ENCODE assay signal across 8 cellular contexts in genomic region chr21:44892536-44893277, GRCh38. TPM values are rescaled to one million over a fixed set of nuclear protein-coding genes. Genes with fewer than 3 reads are reported as not detected.
DNase-seq lines count a peak whose midpoint lies in the region; ATAC-seq and TF ChIP-seq lines count a peak whose summit lies in the region.

No MANE protein-coding gene starts in this region.

- peak; percentile 86 for TF ChIP-seq CTCF in GM13977 (IDR thresholded peaks at IDR 0.05; ENCODE audit: extremely low read depth, insufficient read depth, missing control alignments)
- TF ChIP-seq CTCF in activated CD8-positive, alpha-beta T cell treated with anti-CD3 and anti-CD28 coated beads for 36 hours (IDR thresholded peaks at IDR 0.05) = peak; percentile 90

- no peak overlapping the region for H3K4me3 ChIP-seq in effector memory CD4-positive, alpha-beta T cell (ENCODE audit: insufficient read depth, low read depth, low read length, poor library complexity, severe bottlenecking)

- peak overlapping the region; percentile 21 for H3K27ac ChIP-seq in effector memory CD4-positive, alpha-beta T cell (ENCODE audit: insufficient read depth, low read length, poor library complexity, severe bottlenecking)

- in situ Hi-C loops in GM13977 (cut with MboI; ENCODE audit: low pct_unique_long_range_greater_than_20kb, low sequenced_read_pairs, unreplicated experiment) = no loop called here

- no peaks in the 10 kb centered on the region for H3K27me3 ChIP-seq in effector memory CD4-positive, alpha-beta T cell (replicated peaks; ENCODE audit: control insufficient read depth, insufficient read depth, low read length, poor library complexity, severe bottlenecking)

- H3K9me3 ChIP-seq in effector memory CD4-positive, alpha-beta T cell (ENCODE audit: control insufficient read depth, low read length) = no peaks in the 10 kb centered on the region

- CTCF ChIA-PET in activated CD8-positive, alpha-beta T cell treated with anti-CD3 and anti-CD28 coated beads for 36 hours (lab: Charles Lee) = interaction anchor here (0.7 to 7.3 kb wide), 14 partner anchors 8 to 245 kb away, joined by 3 to 83 read pairs (median 4); partner anchors contain the start of gene PTTG1IP

- H3K27ac Mint-ChIP-seq in activated CD8-positive, alpha-beta T cell treated with anti-CD3 and anti-CD28 coated beads for 36 hours = peak overlapping the region; percentile 42
- H3K27ac Mint-ChIP-seq in naive thymus-derived CD8-positive, alpha-beta T cell = peak overlapping the region; percentile 44 to 91 (median 79)

- no peaks in the 10 kb centered on the region for H3K27me3 Mint-ChIP-seq in activated CD8-positive, alpha-beta T cell treated with anti-CD3 and anti-CD28 coated beads for 36 hours
- no peaks in the 10 kb centered on the region for H3K27me3 Mint-ChIP-seq in naive thymus-derived CD8-positive, alpha-beta T cell

- no peaks in the 10 kb centered on the region for H3K9me3 Mint-ChIP-seq in activated CD8-positive, alpha-beta T cell treated with anti-CD3 and anti-CD28 coated beads for 36 hours
- H3K9me3 Mint-ChIP-seq in naive thymus-derived CD8-positive, alpha-beta T cell = no peaks in the 10 kb centered on the region

- peaks cover 26% of the 10 kb centered on the region for H3K36me3 Mint-ChIP-seq in activated CD8-positive, alpha-beta T cell treated with anti-CD3 and anti-CD28 coated beads for 36 hours (ENCODE audit: low read depth)
- peaks cover 0 to 46% (median 2%) of the 10 kb centered on the region in 3 donors for H3K36me3 Mint-ChIP-seq in naive thymus-derived CD8-positive, alpha-beta T cell

- ATAC-seq in activated CD8-positive, alpha-beta T cell treated with anti-CD3 and anti-CD28 coated beads for 36 hours = peak; percentile 75
- peak; percentile 87 to 90 for ATAC-seq in naive thymus-derived CD8-positive, alpha-beta T cell
- ATAC-seq in HG03045 (IDR thresholded peaks at IDR 0.05; ENCODE audit: unreplicated experiment) = no peak

- POLR2A ChIA-PET in activated CD8-positive, alpha-beta T cell treated with anti-CD3 and anti-CD28 coated beads for 36 hours (lab: Charles Lee) = interaction anchor here (0.7 to 17.0 kb wide), 9 partner anchors 12 to 316 kb away, joined by 3 to 166 read pairs (median 4); partner anchors contain the start of genes ITGB2 and PTTG1IP
- POLR2A ChIA-PET in naive thymus-derived CD8-positive, alpha-beta T cell (lab: Charles Lee) = interaction anchor here (0.6 to 16.8 kb wide), 14 partner anchors 9 to 942 kb away, joined by 3 to 238 read pairs (median 4); no protein-coding TSS in a partner anchor

- DNase-seq in A172 (ENCODE audit: low spot score) (peak; percentile 44), GM13977 (ENCODE audit: low spot score) (peak; percentile 85), NCI-H2029 (lab: John Stamatoyannopoulos, UW) (peak; percentile 7), superior temporal gyrus (ENCODE audit: extremely low spot score) (peak; percentile 52)
- peak; percentile 87 for DNase-seq in activated CD8-positive, alpha-beta T cell treated with anti-CD3 and anti-CD28 coated beads for 36 hours
- DNase-seq in effector memory CD4-positive, alpha-beta T cell = peak; percentile 53 to 63 (median 62)
- DNase-seq in naive thymus-derived CD8-positive, alpha-beta T cell = peak; percentile 61 to 81 (median 72)

- peaks cover 65% of the 10 kb centered on the region for H3K36me3 ChIP-seq in effector memory CD4-positive, alpha-beta T cell (ENCODE audit: control insufficient read depth, insufficient read depth, low read length)

- peaks cover 6% of the 10 kb centered on the region for H3K4me1 ChIP-seq in effector memory CD4-positive, alpha-beta T cell (ENCODE audit: control insufficient read depth, insufficient read depth, low read length, poor library complexity, severe bottlenecking)

- H3K4me1 Mint-ChIP-seq in activated CD8-positive, alpha-beta T cell treated with anti-CD3 and anti-CD28 coated beads for 36 hours (ENCODE audit: low read depth) = peaks cover 14% of the 10 kb centered on the region
- H3K4me1 Mint-ChIP-seq in naive thymus-derived CD8-positive, alpha-beta T cell = peaks cover 8 to 32% (median 22%) of the 10 kb centered on the region in 4 donors

- intact Hi-C loops in activated CD8-positive, alpha-beta T cell treated with anti-CD3 and anti-CD28 coated beads for 36 hours (cut with micrococcal nuclease) = loop anchor here (5.0 kb wide), 1 partner anchor 35 kb away; no protein-coding TSS in a partner anchor

- no peak overlapping the region for H3K4me3 Mint-ChIP-seq in activated CD8-positive, alpha-beta T cell treated with anti-CD3 and anti-CD28 coated beads for 36 hours
- peak overlapping the region in 1 of 10 donors; percentile 18 for H3K4me3 Mint-ChIP-seq in naive thymus-derived CD8-positive, alpha-beta T cell

RNA-seq across cellular contexts. Expression of gene PTTG1IP, which starts 19.2 kb away (rescaled TPM):
- 637 and 713 TPM in 2 replicates for total RNA-seq in A172 (2014; rRNA removed; shearing (Covaris generic))
- total RNA-seq in activated CD8-positive, alpha-beta T cell treated with anti-CD3 and anti-CD28 coated beads for 36 hours = 10 to 100 TPM; 60.7 to 61.8 TPM
- 10 to 100 TPM; 62.0 to 68.7 TPM for total RNA-seq in naive thymus-derived CD8-positive, alpha-beta T cell
- polyA plus RNA-seq in naive thymus-derived CD8-positive, alpha-beta T cell = 10 to 100 TPM; 42.4 to 54.1 (median 44.3) TPM

RNA-seq across cellular contexts. Expression of gene ITGB2, which starts 28.0 kb away (rescaled TPM):
- total RNA-seq in A172 (2014; rRNA removed; shearing (Covaris generic)) = 0.19 and 1.2 TPM in 2 replicates
- 100 to 1,000 TPM; 340 to 343 TPM for total RNA-seq in activated CD8-positive, alpha-beta T cell treated with anti-CD3 and anti-CD28 coated beads for 36 hours
- 100 to 1,000 TPM; 177 to 180 TPM for total RNA-seq in naive thymus-derived CD8-positive, alpha-beta T cell
- polyA plus RNA-seq in naive thymus-derived CD8-positive, alpha-beta T cell = 100 to 1,000 TPM; 423 to 549 (median 524) TPM

RNA-seq across cellular contexts. Expression of gene SLX9, which starts 47.1 kb away (rescaled TPM):
- 33.6 and 42.6 TPM in 2 replicates for total RNA-seq in A172 (2014; rRNA removed; shearing (Covaris generic))
- total RNA-seq in activated CD8-positive, alpha-beta T cell treated with anti-CD3 and anti-CD28 coated beads for 36 hours = 10 to 100 TPM; 76.0 to 76.5 TPM
- 10 to 100 TPM; 23.5 to 27.9 TPM for total RNA-seq in naive thymus-derived CD8-positive, alpha-beta T cell
- polyA plus RNA-seq in naive thymus-derived CD8-positive, alpha-beta T cell = 10 to 100 TPM; 11.7 to 13.5 (median 12.1) TPM

Comparison
In these comparisons a context has a peak if more than half of its experiments do, and no peak if none do; other contexts are left out.
1. DNase-seq: peak in every context shown above with its lines; median percentile 87 in activated CD8-positive, alpha-beta T cell treated with anti-CD3 and anti-CD28 coated beads for 36 hours; 85 in GM13977; 72 in naive thymus-derived CD8-positive, alpha-beta T cell; 62 in effector memory CD4-positive, alpha-beta T cell; 52 in superior temporal gyrus; 44 in A172; 7 in NCI-H2029.
2. RNA of gene ITGB2, which starts 28.0 kb away (total RNA-seq): 340 to 343 TPM in activated CD8-positive, alpha-beta T cell treated with anti-CD3 and anti-CD28 coated beads for 36 hours and 177 to 180 TPM in naive thymus-derived CD8-positive, alpha-beta T cell; 0.19 to 1.2 TPM in A172; every median in the first group is over 10 times any median in the second.